In the genomic region with DNA sequence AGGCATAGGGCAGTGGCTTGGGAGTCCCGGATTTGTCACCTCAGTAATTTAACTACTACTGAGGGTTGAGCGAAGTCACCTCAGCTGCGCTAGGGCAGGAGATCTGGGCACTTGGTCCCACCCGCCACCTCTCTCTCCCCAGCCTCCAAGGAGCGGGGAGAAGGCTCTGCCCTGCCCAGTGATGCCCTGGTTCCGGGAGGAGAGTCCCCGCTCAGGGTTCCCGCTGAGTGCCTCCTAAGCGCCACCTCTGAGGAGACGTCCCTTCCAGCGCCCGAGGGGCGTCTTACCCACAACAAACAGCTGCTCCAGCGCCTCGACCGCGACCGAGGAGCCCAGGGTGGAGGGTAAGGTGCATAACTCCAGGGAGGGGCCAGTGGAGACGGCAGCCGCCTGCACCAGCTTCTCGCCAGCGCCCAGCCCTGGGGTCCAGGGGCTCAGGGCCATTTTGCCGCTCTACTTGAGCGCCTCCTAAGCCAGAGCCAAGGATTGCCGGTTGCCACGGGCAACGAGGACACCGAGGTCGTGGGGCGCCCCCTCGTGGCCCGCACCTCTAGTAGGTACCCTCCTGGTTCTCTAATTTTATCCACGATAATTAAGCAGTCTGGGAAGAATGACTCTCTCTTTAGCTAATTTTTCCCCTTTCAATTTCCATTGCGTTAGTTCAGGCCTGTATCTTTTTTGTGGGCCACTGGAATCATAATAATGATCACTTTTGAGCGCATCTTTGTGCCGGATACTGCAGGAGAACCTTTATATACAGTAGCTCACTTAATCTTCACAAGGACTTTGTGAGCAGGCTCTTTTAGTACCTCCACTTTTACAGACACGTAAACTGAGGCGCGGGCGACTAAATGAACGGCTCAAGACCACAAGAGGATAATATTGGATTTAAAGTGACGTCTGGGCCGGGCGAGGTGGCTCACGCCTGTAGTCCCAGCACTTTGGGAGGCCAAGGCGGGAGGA, we compare ENCODE assay signal across 8 cellular contexts. TPM values are rescaled to one million over a fixed set of nuclear protein-coding genes. Genes with fewer than 3 reads are reported as not detected.
DNase-seq lines count a peak whose midpoint lies in the region; ATAC-seq and TF ChIP-seq lines count a peak whose summit lies in the region.

TSS of gene CCDC175 (minus strand) at position 481 of the 963 bp plus-strand sequence. CDS start at position 444, 37 bp downstream.

- no peaks in the 10 kb centered on the region for H3K27me3 Mint-ChIP-seq in endothelial cell (ENCODE audit: unreplicated experiment)

- H3K4me1 Mint-ChIP-seq in endothelial cell (ENCODE audit: unreplicated experiment), result no peaks in the 10 kb centered on the region

- peak; percentile 90 for TF ChIP-seq CTCF in endothelial cell (IDR thresholded peaks at IDR 0.05; ENCODE audit: unreplicated experiment)

- H3K4me1 ChIP-seq in mesodermal cell (ENCODE audit: control insufficient read depth, insufficient read depth, low read length, poor library complexity, severe bottlenecking), result peaks cover 10% of the 10 kb centered on the region

- peak; percentile 86 for DNase-seq in Ammon's horn (ENCODE audit: low spot score)
- DNase-seq in NCI-H524 treated with DMSO at 0.1 percent for 48 hours (lab: John Stamatoyannopoulos, UW), result peak; percentile 86
- DNase-seq in activated CD8-positive, alpha-beta memory T cell treated with anti-CD3 and anti-CD28 coated beads for 4 hours (ENCODE audit: low read depth in 2 of 2), result peak; percentile 57 to 59
- DNase-seq in endothelial cell (ENCODE audit: low spot score), result peak; percentile 92
- peak; percentile 54 for DNase-seq in stimulated activated CD8-positive, alpha-beta memory T cell treated with anti-CD3 and anti-CD28 coated beads, Interleukin-12 subunit alpha, Interleukin-12 subunit beta, amount 100 ng/mL, for 4 hours (ENCODE audit: low read depth)

- peak within 1 kb of the TSS; percentile 30 for H3K27ac Mint-ChIP-seq in endothelial cell (ENCODE audit: unreplicated experiment)

- no peaks in the 10 kb centered on the region for H3K9me3 ChIP-seq in mesodermal cell (ENCODE audit: control insufficient read depth, low read length)

- peak within 1 kb of the TSS; percentile 78 for H3K4me3 Mint-ChIP-seq in endothelial cell (ENCODE audit: unreplicated experiment)

- no peaks in the 10 kb centered on the region for H3K36me3 Mint-ChIP-seq in endothelial cell (ENCODE audit: low read depth, unreplicated experiment)

- no peaks in the 10 kb centered on the region for H3K36me3 ChIP-seq in mesodermal cell (ENCODE audit: control insufficient read depth, insufficient read depth, low read length)

- no peak within 1 kb of the TSS for H3K27ac ChIP-seq in mesodermal cell (ENCODE audit: low read depth, low read length, severe bottlenecking)

- WGBS in mesodermal cell (ENCODE audit: insufficient coverage in 2 of 2), 2 experiments, result 19 to 33% methylated on average over 24 to 29 of the region's 46 CpGs

- H3K4me3 ChIP-seq in mesodermal cell (ENCODE audit: extremely low read depth, insufficient read depth, low read length, poor library complexity, severe bottlenecking), result peak within 1 kb of the TSS; percentile 49

- no peaks in the 10 kb centered on the region for H3K9me3 Mint-ChIP-seq in endothelial cell (ENCODE audit: unreplicated experiment)

- ATAC-seq in GM19035 (IDR thresholded peaks at IDR 0.05; ENCODE audit: unreplicated experiment), result peak; percentile 97
- ATAC-seq in HG03342 (IDR thresholded peaks at IDR 0.05; ENCODE audit: unreplicated experiment), result peak; percentile 98

RNA-seq across cellular contexts. Expression of gene CCDC175, which starts in this region (rescaled TPM):
- not detected for total RNA-seq in endothelial cell (ENCODE audit: unreplicated experiment)
- not detected for polyA plus RNA-seq in mesodermal cell (2013, experiment 1 of 2)
- polyA plus RNA-seq in mesodermal cell (2013, experiment 2 of 2), result not detected

Comparison
In these comparisons a context has a peak if more than half of its experiments do, and no peak if none do; other contexts are left out.
1. Peak in DNase-seq in endothelial cell; RNA of the gene not detected or under 1 TPM.